9 cellular contexts compared by ENCODE assay signal in genomic region chr14:30223385-30223785, GRCh38.
A peak's percentile ranks its signal among the peaks of the same experiment; 100 is the strongest.
DNase-seq lines count a peak whose midpoint lies in the region; ATAC-seq, FAIRE-seq and TF ChIP-seq lines count a peak whose summit lies in the region.
"Had no signal": no experiment of that assay in that cellular context is flagged by ENCODE, and none has a peak within 500 bp of the region (broad histone marks: within the 10 kb centered on the region; RNA-seq: fewer than 3 reads in every experiment).

No MANE protein-coding gene starts in this region.

- peaks cover 5% of the 10 kb centered on the region for H3K4me1 Mint-ChIP-seq in neural progenitor cell

- H3K36me3 ChIP-seq in esophagus muscularis mucosa (no peaks in the 10 kb centered on the region), pancreas (no peaks in the 10 kb centered on the region), neural progenitor cell (no peaks in the 10 kb centered on the region)

- H3K27ac ChIP-seq in esophagus muscularis mucosa (replicated peaks in 1 of 4) = peak overlapping the region; percentile 76 to 79 (median 78)
- H3K27ac ChIP-seq in pancreas = peak overlapping the region; percentile 16 to 67 (median 56)
- H3K27ac ChIP-seq in neural progenitor cell = no peak overlapping the region

- no peaks in the 10 kb centered on the region for H3K27me3 Mint-ChIP-seq in neural progenitor cell (ENCODE audit: insufficient read depth, low read depth)

- 48% methylated on average over 2 of the region's 2 CpGs for WGBS in esophagus muscularis mucosa
- 6 to 18% methylated on average over 2 of the region's 2 CpGs for WGBS in pancreas, 2 donors

- H3K79me2 ChIP-seq in neural progenitor cell (ENCODE audit: low read depth) = no peaks in the 10 kb centered on the region

- H3K4me1 ChIP-seq in esophagus muscularis mucosa (peaks cover 26 to 100% (median 88%) of the 10 kb centered on the region in 4 donors), pancreas (peaks cover 14 to 23% (median 21%) of the 10 kb centered on the region in 3 donors), neural progenitor cell (no peaks in the 10 kb centered on the region)

- intact Hi-C loops in esophagus muscularis mucosa (cut with DNase I) = no loop called here
- intact Hi-C loops in pancreas (cut with DNase I) = no loop called here

- no peaks in the 10 kb centered on the region for H3K27me3 ChIP-seq in esophagus muscularis mucosa
- no peaks in the 10 kb centered on the region for H3K27me3 ChIP-seq in pancreas
- no peaks in the 10 kb centered on the region for H3K27me3 ChIP-seq in neural progenitor cell

- no peaks in the 10 kb centered on the region for H3F3A ChIP-seq in neural progenitor cell (ENCODE audit: low read depth)

- no peaks in the 10 kb centered on the region for H3K9me3 Mint-ChIP-seq in neural progenitor cell

- H3K4me2 ChIP-seq in neural progenitor cell = no peak overlapping the region

- no peak for TF ChIP-seq EP300 in esophagus muscularis mucosa (IDR thresholded peaks at IDR 0.05)

- no peak for FAIRE-seq in pancreas (lab: Jason Lieb, UNC)
- FAIRE-seq: TTC549 had no signal

- H3K36me3 Mint-ChIP-seq in neural progenitor cell = no peaks in the 10 kb centered on the region

- TF ChIP-seq POLR2A in esophagus muscularis mucosa (IDR thresholded peaks at IDR 0.05; ENCODE audit: low read depth) = no peak

- peak; percentile 95 to 98 (median 98) for ATAC-seq in pancreas
- no peak for ATAC-seq in GM19452 (IDR thresholded peaks at IDR 0.05; ENCODE audit: unreplicated experiment)

- no peak for TF ChIP-seq CTCF in esophagus muscularis mucosa (IDR thresholded peaks at IDR 0.05)
- no peak for TF ChIP-seq CTCF in pancreas (IDR thresholded peaks at IDR 0.05)
- TF ChIP-seq CTCF in neural progenitor cell (IDR thresholded peaks at IDR 0.05) = no peak

- no peak overlapping the region for H2AFZ ChIP-seq in neural progenitor cell (replicated peaks)

- no peak overlapping the region for H3K4me3 ChIP-seq in esophagus muscularis mucosa
- H3K4me3 ChIP-seq in pancreas = no peak overlapping the region
- H3K4me3 ChIP-seq in neural progenitor cell = no peak overlapping the region

- no peaks in the 10 kb centered on the region for H3K9me3 ChIP-seq in esophagus muscularis mucosa
- no peaks in the 10 kb centered on the region for H3K9me3 ChIP-seq in pancreas
- H3K9me3 ChIP-seq in neural progenitor cell (ENCODE audit: low read depth) = no peaks in the 10 kb centered on the region

- no peak overlapping the region for H3K27ac Mint-ChIP-seq in neural progenitor cell

- H3K4me3 Mint-ChIP-seq in neural progenitor cell = no peak overlapping the region

- H4K20me1 ChIP-seq in neural progenitor cell (ENCODE audit: low read depth) = no peaks in the 10 kb centered on the region

- peak; percentile 69 for DNase-seq in DMS79 (lab: John Stamatoyannopoulos, UW)
- DNase-seq in NCI-H510A treated with DMSO at 0.1 percent for 48 hours (lab: John Stamatoyannopoulos, UW) = peak; percentile 27
- DNase-seq in esophagus muscularis mucosa (ENCODE audit: extremely low spot score) = no peak
- peak; percentile 66 to 95 (median 93) for DNase-seq in pancreas
- DNase-seq in neural progenitor cell (ENCODE audit: low spot score) = no peak
- DNase-seq in NOMO-1 treated with dmso at 0.1 percent for 144 hours (lab: John Stamatoyannopoulos, UW; ENCODE audit: unreplicated experiment) = no peak
- DNase-seq in GF-D8 (lab: John Stamatoyannopoulos, UW) = no peak

- no peak overlapping the region for H3K9ac ChIP-seq in neural progenitor cell

Comparison
In these comparisons a context has a peak if more than half of its experiments do, and no peak if none do; other contexts are left out.
1. DNase-seq: peak in DMS79 (single experiment), NCI-H510A treated with DMSO at 0.1 percent for 48 hours (single experiment) and pancreas (6 of 6); none in esophagus muscularis mucosa (single experiment), neural progenitor cell (single experiment), NOMO-1 treated with dmso at 0.1 percent for 144 hours (single experiment) and GF-D8 (single experiment).